In the genomic region with DNA sequence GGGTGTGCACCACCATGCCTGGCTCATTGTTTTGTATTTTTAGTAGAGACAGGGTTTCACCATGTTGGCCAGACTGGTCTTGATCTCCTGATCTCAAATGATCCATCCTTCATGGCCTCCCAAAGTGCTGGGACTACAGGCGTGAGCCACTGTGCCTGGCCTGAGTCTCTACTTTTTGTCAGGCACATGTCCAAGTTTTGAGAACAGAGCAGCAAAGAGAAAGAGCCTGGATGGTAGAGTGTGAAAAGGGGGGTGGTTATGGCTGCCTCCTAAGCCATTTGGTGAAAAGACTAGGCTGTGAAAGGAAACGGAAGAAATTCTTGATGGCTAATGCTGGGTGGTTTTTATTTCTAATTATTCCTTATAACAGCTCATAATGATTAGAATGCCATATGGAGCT, we compare ENCODE assay signal across 11 cellular contexts.
DNase-seq lines count a peak whose midpoint lies in the region; ATAC-seq, FAIRE-seq and TF ChIP-seq lines count a peak whose summit lies in the region.
"Had no signal": no experiment of that assay in that cellular context is flagged by ENCODE, and none has a peak within 500 bp of the region (broad histone marks: within the 10 kb centered on the region; RNA-seq: fewer than 3 reads in every experiment).

No MANE protein-coding gene starts in this region.

- H3K9me3 ChIP-seq in ascending aorta: no peaks in the 10 kb centered on the region
- H3K9me3 ChIP-seq: SK-N-SH had no signal

- no peak for DNase-seq in GM18507 (ENCODE audit: extremely low spot score, insufficient read length, low read depth)
- DNase-seq in ascending aorta (ENCODE audit: low spot score in 2 of 2): no peak
- DNase-seq in midbrain (lab: John Stamatoyannopoulos, UW): peak; percentile 60
- no peak for DNase-seq in KBM-7
- DNase-seq in effector CD4-positive, alpha-beta T cell: no peak
- DNase-seq: GOT3 had no signal

- no peak for ATAC-seq in GM21447 (IDR thresholded peaks at IDR 0.05; ENCODE audit: unreplicated experiment)

- FAIRE-seq in GM18507 (lab: Jason Lieb, UNC): peak; percentile 46
- FAIRE-seq: RCC 7860 had no signal

- peaks cover 10 to 58% of the 10 kb centered on the region in 2 donors for H3K4me1 ChIP-seq in ascending aorta

- no peaks in the 10 kb centered on the region for H3K27me3 ChIP-seq in ascending aorta

- no peak overlapping the region for H3K4me3 ChIP-seq in ascending aorta
- H3K4me3 ChIP-seq: GM12878 had no signal

- in situ Hi-C loops in KBM-7 (cut with MboI; ENCODE audit: low pct_unique_long_range_greater_than_20kb, low sequenced_read_pairs): no loop called here

- intact Hi-C loops in ascending aorta (cut with DNase I): no loop called here

- TF ChIP-seq CTCF in ascending aorta (IDR thresholded peaks at IDR 0.05): no peak

- H3K36me3 ChIP-seq in ascending aorta: no peaks in the 10 kb centered on the region

- peak overlapping the region; percentile 6 to 17 for H3K27ac ChIP-seq in ascending aorta
- H3K27ac ChIP-seq in temporal lobe (ENCODE audit: low read depth, low read length): peak overlapping the region; percentile 83
